ENCODE assay signal across 9 cellular contexts in genomic region chr2:202172439-202173191, GRCh38.
DNase-seq lines count a peak whose midpoint lies in the region; ATAC-seq and TF ChIP-seq lines count a peak whose summit lies in the region.
"Had no signal": no experiment of that assay in that cellular context is flagged by ENCODE, and none has a peak within 500 bp of the region (broad histone marks: within the 10 kb centered on the region; RNA-seq: fewer than 3 reads in every experiment).

No MANE protein-coding gene starts in this region.

- no peak overlapping the region for H3K9ac ChIP-seq in endodermal cell (ENCODE audit: extremely low read depth, low read length, poor library complexity, severe bottlenecking)

- H3K4me1 Mint-ChIP-seq in Calu3 (ENCODE audit: low read depth, unreplicated experiment): peaks cover 13% of the 10 kb centered on the region
- H3K4me1 Mint-ChIP-seq in endodermal cell: peaks cover 17% of the 10 kb centered on the region

- CTCF ChIA-PET in Calu3 (lab: Charles Lee): interaction anchor here (0.5 kb wide), 1 partner anchor 697 kb away, joined by 4 read pairs; no protein-coding TSS in a partner anchor

- ATAC-seq in GM21381 (IDR thresholded peaks at IDR 0.05; ENCODE audit: unreplicated experiment) (peak; percentile 53), SK-N-SH treated with all-trans-retinoic acid at 6 μM for 48 hours (peak; percentile 88), left lobe of liver (peak; percentile 83)

- H3K36me3 Mint-ChIP-seq in Calu3 (ENCODE audit: insufficient read depth, unreplicated experiment): no peaks in the 10 kb centered on the region
- H3K36me3 Mint-ChIP-seq in endodermal cell (ENCODE audit: low read depth): no peaks in the 10 kb centered on the region

- no peaks in the 10 kb centered on the region for H3K9me3 ChIP-seq in Peyer's patch
- peaks cover 27% of the 10 kb centered on the region for H3K9me3 ChIP-seq in endodermal cell (ENCODE audit: control insufficient read depth, low read length)

- H3K27me3 ChIP-seq in Peyer's patch: no peaks in the 10 kb centered on the region
- H3K27me3 ChIP-seq in endodermal cell (ENCODE audit: control insufficient read depth, insufficient read depth, low read length, poor library complexity, severe bottlenecking): no peaks in the 10 kb centered on the region

- H3K36me3 ChIP-seq in Peyer's patch (no peaks in the 10 kb centered on the region), endodermal cell (ENCODE audit: control insufficient read depth, insufficient read depth, low read length) (no peaks in the 10 kb centered on the region)

- WGBS in endodermal cell (ENCODE audit: insufficient coverage in 1 of 2, insufficient read length in 1 of 2), 2 experiments: 89 to 94% methylated on average over 3 to 6 of the region's 6 CpGs

- no peak overlapping the region for H3K4me3 Mint-ChIP-seq in Calu3 (ENCODE audit: low read depth, unreplicated experiment)
- no peak overlapping the region for H3K4me3 Mint-ChIP-seq in endodermal cell

- intact Hi-C loops in Calu3 (cut with micrococcal nuclease; ENCODE audit: unreplicated experiment): no loop called here

- DNase-seq in Calu3 (peak; percentile 37), left lobe of liver (ENCODE audit: low spot score) (no peak), Peyer's patch (no peak), endodermal cell (no peak), GM03348 (ENCODE audit: low spot score) (no peak), NCI-H526 treated with DMSO at 0.1 percent for 48 hours (lab: John Stamatoyannopoulos, UW) (no peak)
- DNase-seq: NCI-H526 had no signal

- H3K4me3 ChIP-seq in Peyer's patch (no peak overlapping the region), endodermal cell (ENCODE audit: low read length) (no peak overlapping the region)

- no peak for TF ChIP-seq CTCF in Calu3 (IDR thresholded peaks at IDR 0.05; ENCODE audit: unreplicated experiment)
- TF ChIP-seq CTCF in Peyer's patch (IDR thresholded peaks at IDR 0.05): no peak
- no peak for TF ChIP-seq CTCF in endodermal cell (conservative IDR thresholded peaks at IDR 0.05)

- H3K27ac Mint-ChIP-seq in Calu3 (ENCODE audit: unreplicated experiment) (peak overlapping the region; percentile 67), endodermal cell (no peak overlapping the region)

- H3K9me3 Mint-ChIP-seq in Calu3 (ENCODE audit: low read depth, unreplicated experiment) (no peaks in the 10 kb centered on the region), endodermal cell (peaks cover 20% of the 10 kb centered on the region)

- H3K27me3 Mint-ChIP-seq in Calu3 (ENCODE audit: unreplicated experiment): no peaks in the 10 kb centered on the region
- H3K27me3 Mint-ChIP-seq in endodermal cell (ENCODE audit: insufficient read depth): peaks cover 32% of the 10 kb centered on the region

- no peak for TF ChIP-seq POLR2A in Peyer's patch (IDR thresholded peaks at IDR 0.05)

- H3K4me1 ChIP-seq in Peyer's patch (peaks cover 0 to 12% (median 0%) of the 10 kb centered on the region in 4 donors), endodermal cell (ENCODE audit: control insufficient read depth, insufficient read depth, low read length) (no peaks in the 10 kb centered on the region)

- BruUV-seq in Calu3 (replicated peaks; lab: Mats Ljungman, UMichigan): no TSS peak

- H3K27ac ChIP-seq in Peyer's patch (no peak overlapping the region), endodermal cell (ENCODE audit: low read depth, low read length) (no peak overlapping the region)

TF ChIP-seq in SK-N-SH treated with all-trans-retinoic acid at 6 μM for 48 hours, 23 proteins besides CTCF, POLR2A, EP300 and RAD21:
- TF ChIP-seq TCF4 (CRISPR knock-in tag; IDR thresholded peaks at IDR 0.05; ENCODE audit: borderline replicate concordance) (no peak), ZNF565 (CRISPR knock-in tag; conservative IDR thresholded peaks at IDR 0.05; ENCODE audit: low read depth) (no peak), TOX (CRISPR knock-in tag; IDR thresholded peaks at IDR 0.05; ENCODE audit: borderline replicate concordance) (no peak), SNAI2 (CRISPR knock-in tag; IDR thresholded peaks at IDR 0.05) (no peak), ISL1 (CRISPR knock-in tag; IDR thresholded peaks at IDR 0.05) (no peak), ZFP3 (CRISPR knock-in tag; IDR thresholded peaks at IDR 0.05) (no peak), TSHZ2 (CRISPR knock-in tag; IDR thresholded peaks at IDR 0.05) (no peak), OSR1 (CRISPR knock-in tag; IDR thresholded peaks at IDR 0.05) (no peak), ARNTL (CRISPR knock-in tag; IDR thresholded peaks at IDR 0.05; ENCODE audit: borderline replicate concordance, low read depth) (no peak), CREB5 (CRISPR knock-in tag; IDR thresholded peaks at IDR 0.05; ENCODE audit: low read depth) (no peak), PPARA (CRISPR knock-in tag; IDR thresholded peaks at IDR 0.05; ENCODE audit: borderline replicate concordance) (no peak), GLIS3 (CRISPR knock-in tag; IDR thresholded peaks at IDR 0.05) (no peak), ZNF8 (CRISPR knock-in tag; IDR thresholded peaks at IDR 0.05) (no peak), PATZ1 (CRISPR knock-in tag; IDR thresholded peaks at IDR 0.05; ENCODE audit: borderline replicate concordance) (no peak), ZNF70 (CRISPR knock-in tag; IDR thresholded peaks at IDR 0.05) (no peak), RARB (CRISPR knock-in tag; IDR thresholded peaks at IDR 0.05) (no peak), POU6F1 (CRISPR knock-in tag; IDR thresholded peaks at IDR 0.05; ENCODE audit: borderline replicate concordance, low read depth) (no peak), BACH2 (CRISPR knock-in tag; IDR thresholded peaks at IDR 0.05; ENCODE audit: borderline replicate concordance) (no peak), CSDC2 (CRISPR knock-in tag; IDR thresholded peaks at IDR 0.05) (no peak)
